Comparison of ENCODE assay signal across 10 cellular contexts in the genomic region with DNA sequence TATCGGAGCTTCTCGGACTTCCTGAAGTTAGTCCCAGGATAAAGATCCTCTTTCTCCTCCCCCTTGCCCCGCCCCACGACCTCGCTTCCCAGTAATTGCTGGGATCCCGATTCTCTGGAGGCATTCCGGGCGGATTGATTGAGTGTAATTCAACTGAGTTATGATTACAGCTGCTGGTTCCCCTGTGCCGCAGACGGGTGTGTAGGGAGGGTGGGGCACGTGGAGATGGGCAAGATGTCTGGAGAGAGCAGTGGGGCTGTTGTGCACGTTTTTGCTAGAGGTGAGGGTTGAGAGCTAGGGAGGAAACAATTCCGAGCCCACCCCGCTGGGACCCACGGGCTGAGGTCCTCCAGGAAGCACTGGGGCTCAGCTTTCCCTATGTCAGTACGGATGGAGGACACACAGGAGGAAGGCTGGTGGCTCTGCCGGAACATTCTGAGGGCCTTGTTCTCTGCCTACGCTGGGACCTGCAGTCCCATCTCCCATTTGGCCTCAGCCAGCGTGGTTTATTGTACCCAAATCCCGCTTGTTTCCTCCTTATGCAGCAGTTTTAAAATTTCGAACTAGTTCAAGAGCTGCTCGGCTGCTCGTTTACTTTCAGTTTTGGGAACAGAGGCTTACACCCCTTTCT. TPM values are rescaled to one million over a fixed set of nuclear protein-coding genes. Genes with fewer than 3 reads are reported as not detected.
DNase-seq lines count a peak whose midpoint lies in the region; ATAC-seq and TF ChIP-seq lines count a peak whose summit lies in the region.
"Had no signal": no experiment of that assay in that cellular context is flagged by ENCODE, and none has a peak within 500 bp of the region (broad histone marks: within the 10 kb centered on the region; RNA-seq: fewer than 3 reads in every experiment).

No MANE protein-coding gene starts in this region.

- H3K36me3 Mint-ChIP-seq in CD8-positive, alpha-beta T cell: no peaks in the 10 kb centered on the region

- peak overlapping the region; percentile 48 for H3K4me3 ChIP-seq in CD8-positive, alpha-beta T cell (ENCODE audit: low read depth, low read length)
- H3K4me3 ChIP-seq in OCI-LY3 (ENCODE audit: low read length) (peak overlapping the region; percentile 58), epithelial cell of proximal tubule (ENCODE audit: low read depth, low read length) (peak overlapping the region; percentile 47), psoas muscle (peak overlapping the region; percentile 56)
- H3K4me3 ChIP-seq: cardiac muscle cell had no signal

- peak overlapping the region; percentile 98 for H2AFZ ChIP-seq in OCI-LY3 (ENCODE audit: low read depth, low read length)

- no peaks in the 10 kb centered on the region for H3K79me2 ChIP-seq in OCI-LY3 (ENCODE audit: low read length)

- POLR2A ChIA-PET in CD8-positive, alpha-beta T cell (lab: Charles Lee): no interaction called here

- peaks cover 55% of the 10 kb centered on the region for H3K4me1 Mint-ChIP-seq in CD8-positive, alpha-beta T cell (ENCODE audit: low read depth)

- H3K27me3 ChIP-seq in CD8-positive, alpha-beta T cell (ENCODE audit: insufficient read depth, low read length): peaks cover 64% of the 10 kb centered on the region
- H3K27me3 ChIP-seq in OCI-LY3 (ENCODE audit: low read depth, low read length) (no peaks in the 10 kb centered on the region), psoas muscle (ENCODE audit: insufficient read depth in 3 of 3, low read length in 2 of 3) (peaks cover 0 to 74% (median 11%) of the 10 kb centered on the region in 3 donors)

- intact Hi-C loops in CD8-positive, alpha-beta T cell (cut with DNase I, micrococcal nuclease): no loop called here
- intact Hi-C loops in psoas muscle (cut with DNase I): loop anchor here in 1 of 2 donors (10.0 kb wide), 1 partner anchor 967 kb away; the partner anchor contains the start of gene SMARCA2

- H3K9ac ChIP-seq in OCI-LY3 (ENCODE audit: low read length): 0 out of 2 replicates have a peak overlapping the region, but pooled peaks have one; percentile 26

- no peak overlapping the region for H3K27ac ChIP-seq in CD8-positive, alpha-beta T cell (ENCODE audit: low read depth, low read length)
- no peak overlapping the region for H3K27ac ChIP-seq in OCI-LY3 (ENCODE audit: low read length)
- peak overlapping the region; percentile 15 for H3K27ac ChIP-seq in psoas muscle
- H3K27ac ChIP-seq: cardiac muscle cell had no signal

- CTCF ChIA-PET in CD8-positive, alpha-beta T cell (lab: Charles Lee): no interaction called here

- peaks cover 43% of the 10 kb centered on the region for H3K4me1 ChIP-seq in CD8-positive, alpha-beta T cell (ENCODE audit: insufficient read depth, low read length)
- H3K4me1 ChIP-seq in OCI-LY3 (ENCODE audit: low read length): no peaks in the 10 kb centered on the region
- H3K4me1 ChIP-seq in psoas muscle: peaks cover 3% of the 10 kb centered on the region

- no peaks in the 10 kb centered on the region for H4K20me1 ChIP-seq in OCI-LY3 (ENCODE audit: insufficient read depth, low read length)

- H3K4me2 ChIP-seq in OCI-LY3 (ENCODE audit: low read length): peak overlapping the region; percentile 63

- H3K27ac Mint-ChIP-seq in CD8-positive, alpha-beta T cell: no peak overlapping the region

- H3K9me3 Mint-ChIP-seq in CD8-positive, alpha-beta T cell: peaks cover 8% of the 10 kb centered on the region

- no peak for ATAC-seq in CD8-positive, alpha-beta T cell
- ATAC-seq in psoas muscle (no peak), GM18873 (IDR thresholded peaks at IDR 0.05; ENCODE audit: low FRiP score, unreplicated experiment) (no peak), omental fat pad (ENCODE audit: low FRiP score) (no peak)

- TF ChIP-seq CTCF in CD8-positive, alpha-beta T cell (IDR thresholded peaks at IDR 0.05): no peak
- TF ChIP-seq CTCF in OCI-LY3 (IDR thresholded peaks at IDR 0.05; ENCODE audit: low read depth, low read length): no peak
- TF ChIP-seq CTCF in epithelial cell of proximal tubule (conservative IDR thresholded peaks at IDR 0.05; ENCODE audit: low read depth, low read length): no peak
- TF ChIP-seq CTCF in psoas muscle (IDR thresholded peaks at IDR 0.05): no peak
- no peak for TF ChIP-seq CTCF in omental fat pad (IDR thresholded peaks at IDR 0.05)

- peaks cover 77% of the 10 kb centered on the region for H3K27me3 Mint-ChIP-seq in CD8-positive, alpha-beta T cell (ENCODE audit: low read depth)

- DNase-seq in CD8-positive, alpha-beta T cell: no peak
- DNase-seq in epithelial cell of proximal tubule (ENCODE audit: low read depth) (no peak), psoas muscle (peak; percentile 55 to 77), cortex of kidney (lab: John Stamatoyannopoulos, UW) (no peak), NCI-H1105 treated with DMSO at 0.1 percent for 48 hours (lab: John Stamatoyannopoulos, UW) (no peak), omental fat pad (ENCODE audit: low spot score) (no peak)
- DNase-seq: NCI-H2227 treated with DMSO at 0.1 percent for 48 hours had no signal

- peak overlapping the region; percentile 81 for H3K4me3 Mint-ChIP-seq in CD8-positive, alpha-beta T cell

- WGBS in psoas muscle, 3 donors: 6 to 11% (median 10%) methylated on average over 23 of the region's 23 CpGs

- H3K36me3 ChIP-seq in CD8-positive, alpha-beta T cell (ENCODE audit: insufficient read depth, low read length): no peaks in the 10 kb centered on the region
- no peaks in the 10 kb centered on the region for H3K36me3 ChIP-seq in OCI-LY3 (replicated peaks; ENCODE audit: low read depth, low read length)
- no peaks in the 10 kb centered on the region for H3K36me3 ChIP-seq in psoas muscle (ENCODE audit: insufficient read depth in 1 of 2, low read depth in 1 of 2)
- H3K36me3 ChIP-seq: cardiac muscle cell had no signal

- no peaks in the 10 kb centered on the region for H3K9me3 ChIP-seq in CD8-positive, alpha-beta T cell (ENCODE audit: low read length)
- H3K9me3 ChIP-seq in OCI-LY3 (ENCODE audit: insufficient read depth, low read length): no peaks in the 10 kb centered on the region
- H3K9me3 ChIP-seq in psoas muscle: no peaks in the 10 kb centered on the region

RNA-seq across cellular contexts. Expression of gene DMRT2, which starts 2.4 kb away (rescaled TPM):
- not detected for total RNA-seq in CD8-positive, alpha-beta T cell
- 0.35 TPM in 1 of 2 replicates, not detected in the other for total RNA-seq in epithelial cell of proximal tubule
- total RNA-seq in psoas muscle: 1 to 10 TPM in 2 of 4 donors, under 1 TPM in 2; 0.43 to 3.9 (median 1.2) TPM
- polyA plus RNA-seq in psoas muscle: 1 to 10 TPM; 1.5 to 6.8 (median 2.7) TPM
- total RNA-seq in omental fat pad: 1 to 10 TPM; 1.1 to 4.9 (median 2.4) TPM
- total RNA-seq: cardiac muscle cell had no signal
- polyA plus RNA-seq: cardiac muscle cell had no signal

Comparison
In these comparisons a context has a peak if more than half of its experiments do, and no peak if none do; other contexts are left out.
1. DNase-seq: peak in psoas muscle (2 of 2); none in CD8-positive, alpha-beta T cell (0 of 7), epithelial cell of proximal tubule (single experiment), cortex of kidney (single experiment), NCI-H1105 treated with DMSO at 0.1 percent for 48 hours (single experiment) and omental fat pad (single experiment).
2. Peak in every context shown above with its lines, with median percentiles within 50 percentile points of each other: H3K4me3 ChIP-seq.